1 cellular context compared by ENCODE assay signal in genomic region chr2:209008636-209009287, GRCh38.
TF ChIP-seq lines count a peak whose summit lies in the region.

No MANE protein-coding gene starts in this region.

TF ChIP-seq in HepG2, 621 proteins besides CTCF, POLR2A, EP300 and RAD21 (continued from another document):
- no peak for TF ChIP-seq ETS1 (CRISPR knock-in tag; IDR thresholded peaks at IDR 0.05)
- no peak for TF ChIP-seq TERF1 (CRISPR knock-in tag; IDR thresholded peaks at IDR 0.05)
- no peak for TF ChIP-seq ZNF296 (CRISPR knock-in tag; conservative IDR thresholded peaks at IDR 0.05)
- TF ChIP-seq PAXIP1 (CRISPR knock-in tag; conservative IDR thresholded peaks at IDR 0.05), result no peak
- no peak for TF ChIP-seq POLR2AphosphoS5 (IDR thresholded peaks at IDR 0.05; ENCODE audit: low read depth, low read length)
- TF ChIP-seq ZNF83 (CRISPR knock-in tag; IDR thresholded peaks at IDR 0.05; ENCODE audit: borderline replicate concordance), result no peak
- TF ChIP-seq ZSCAN21 (CRISPR knock-in tag; IDR thresholded peaks at IDR 0.05; ENCODE audit: borderline replicate concordance), result no peak
- no peak for TF ChIP-seq PHF20 (CRISPR knock-in tag; IDR thresholded peaks at IDR 0.05)
